In genomic region chr1:31995263-31995662, GRCh38 we compare ENCODE assay signal across 3 cellular contexts.
TF ChIP-seq lines count a peak whose summit lies in the region.

No MANE protein-coding gene starts in this region.

TF ChIP-seq in HEK293, 187 proteins besides CTCF, POLR2A, EP300 and RAD21 (continued from another document):
- TF ChIP-seq IKZF3 (tag by site-specific recombination; IDR thresholded peaks at IDR 0.05) (0 out of 2 replicates have a peak, but pooled peaks have one; percentile 9), PRDM1 (tag by site-specific recombination; IDR thresholded peaks at IDR 0.05) (no peak)

TF ChIP-seq in Ishikawa, 13 proteins besides CTCF, POLR2A, EP300 and RAD21:
- peak; percentile 57; the same call in 1 of the 2 replicates for TF ChIP-seq TEAD4 (IDR thresholded peaks at IDR 0.05)
- no peak for TF ChIP-seq FOXM1 (IDR thresholded peaks at IDR 0.05; ENCODE audit: borderline replicate concordance, low read depth)

TF ChIP-seq in K562, 482 proteins besides CTCF, POLR2A, EP300 and RAD21 (continued from another document):
- no peak for TF ChIP-seq SAFB (IDR thresholded peaks at IDR 0.05; ENCODE audit: borderline replicate concordance, low read depth, low read length)
- no peak for TF ChIP-seq STAT6 (CRISPR knock-in tag; IDR thresholded peaks at IDR 0.05)
- TF ChIP-seq ZNF121 (CRISPR knock-in tag; conservative IDR thresholded peaks at IDR 0.05): peak; percentile 60
